ENCODE assay signal across 7 cellular contexts in the genomic region with DNA sequence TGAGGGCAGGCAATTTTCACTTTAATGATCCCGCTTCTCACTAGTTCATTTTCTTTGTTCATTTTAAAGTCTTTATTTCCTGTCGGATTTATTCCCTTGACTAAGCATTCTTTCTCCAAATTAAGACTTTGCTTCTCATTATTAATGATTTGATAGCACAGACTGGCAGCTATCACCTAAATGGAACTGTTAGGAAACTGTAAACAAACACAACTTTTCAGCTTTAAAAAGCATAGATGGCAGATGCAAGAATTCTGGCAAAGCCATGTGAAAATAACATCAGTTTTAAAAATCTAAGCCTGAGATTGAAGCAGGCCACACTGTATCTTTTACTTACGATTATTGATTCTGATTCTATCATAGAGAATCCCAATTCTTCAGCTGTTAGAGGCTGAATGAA.
"Had no signal": no experiment of that assay in that cellular context is flagged by ENCODE, and none has a peak within 500 bp of the region (broad histone marks: within the 10 kb centered on the region; RNA-seq: fewer than 3 reads in every experiment).

No MANE protein-coding gene starts in this region.

- H2AFZ ChIP-seq: GM23338 had no signal

- H3K4me3 ChIP-seq: GM23338 had no signal

- H3K4me2 ChIP-seq: GM23338 had no signal

- DNase-seq: H9, HCEC 1CT, KBM-7 had no signal

- FAIRE-seq: H1, H54, HTR-8/SVneo had no signal

- ATAC-seq: GM23338 had no signal
